ENCODE assay signal across 14 cellular contexts in genomic region chr4:134078230-134078914, GRCh38.
DNase-seq lines count a peak whose midpoint lies in the region; ATAC-seq and TF ChIP-seq lines count a peak whose summit lies in the region.
"Had no signal": no experiment of that assay in that cellular context is flagged by ENCODE, and none has a peak within 500 bp of the region (broad histone marks: within the 10 kb centered on the region; RNA-seq: fewer than 3 reads in every experiment).

No MANE protein-coding gene starts in this region.

- CTCF ChIA-PET in PC-9 (lab: Charles Lee): interaction anchor here (0.6 kb wide), 1 partner anchor 38 kb away, joined by 7 read pairs; no protein-coding TSS in a partner anchor
- CTCF ChIA-PET in CD4-positive, alpha-beta T cell (lab: Charles Lee): no interaction called here

- intact Hi-C loops in PC-9 (cut with micrococcal nuclease; ENCODE audit: unreplicated experiment): no loop called here
- intact Hi-C loops in CD4-positive, alpha-beta T cell (cut with DNase I, micrococcal nuclease): no loop called here

- H3K4me3 ChIP-seq in PC-9: no peak overlapping the region; the same call in 1 of the 2 replicates

- no peaks in the 10 kb centered on the region for H3K4me1 ChIP-seq in PC-9 (replicated peaks; ENCODE audit: insufficient read depth)

- no peak for TF ChIP-seq CTCF in PC-9 (conservative IDR thresholded peaks at IDR 0.05)
- TF ChIP-seq CTCF in CD4-positive, alpha-beta T cell (IDR thresholded peaks at IDR 0.05): no peak

- no peaks in the 10 kb centered on the region for H3K79me2 ChIP-seq in PC-9 (ENCODE audit: low read depth)

- POLR2A ChIA-PET in PC-9 (lab: Charles Lee; ENCODE audit: unreplicated experiment): no interaction called here
- POLR2A ChIA-PET in CD4-positive, alpha-beta T cell (lab: Charles Lee): no interaction called here

- 0 out of 2 replicates have a peak overlapping the region, but pooled peaks have one; percentile 47 for H3K4me2 ChIP-seq in PC-9

- no peaks in the 10 kb centered on the region for H3K9me3 ChIP-seq in PC-9 (ENCODE audit: insufficient read depth, low read depth)
- H3K9me3 ChIP-seq in CD4-positive, alpha-beta T cell (ENCODE audit: control insufficient read depth, low read length): no peaks in the 10 kb centered on the region

- no TSS peak for BruUV-seq in PC-9 (replicated peaks; lab: Mats Ljungman, UMichigan)

- H3K9me2 ChIP-seq in PC-9 (ENCODE audit: insufficient read depth): no peaks in the 10 kb centered on the region; the same call in 1 of the 2 replicates

- no peak overlapping the region for H3K27ac Mint-ChIP-seq in CD4-positive, alpha-beta T cell
- H3K27ac Mint-ChIP-seq: activated T-helper 1 cell treated with anti-CD3 and anti-CD28 coated beads, Interleukin-12 subunit alpha, Interleukin-12 subunit beta, Interleukin-2, Interleukin-4 antibody, amounts not matched to agents 30 ng/mL and 10 ng/mL and 1 ng/mL, durations not matched to agents 14 hours and 24 hours and 36 hours; IgD-negative memory B cell; progenitor cell of endocrine pancreas; stimulated activated effector memory CD8-positive, alpha-beta T cell treated with anti-CD3 and anti-CD28 coated beads, Interleukin-12 subunit alpha, Interleukin-12 subunit beta, amount 100 ng/mL, for 72 hours; T-cell had no signal

- no peak overlapping the region for H3K27ac ChIP-seq in PC-9
- no peak overlapping the region for H3K27ac ChIP-seq in CD4-positive, alpha-beta T cell (ENCODE audit: low read depth, low read length)

- H4K20me1 ChIP-seq in PC-9 (ENCODE audit: insufficient read depth): no peaks in the 10 kb centered on the region

- H3F3A ChIP-seq in PC-9 (ENCODE audit: insufficient read depth, low read depth): no peaks in the 10 kb centered on the region

- DNase-seq in PC-9: no peak
- DNase-seq in stimulated activated CD8-positive, alpha-beta memory T cell treated with anti-CD3 and anti-CD28 coated beads, Interleukin-4, amount 100 ng/mL, for 48 hours: no peak
- no peak for DNase-seq in nucleus accumbens (lab: John Stamatoyannopoulos, UW)
- no peak for DNase-seq in CD4-positive, alpha-beta T cell
- DNase-seq: kidney, T-cell had no signal

- ATAC-seq in GM18499 (IDR thresholded peaks at IDR 0.05; ENCODE audit: insufficient read depth, unreplicated experiment): peak; percentile 70
- peak; percentile 90 for ATAC-seq in GM21390 (IDR thresholded peaks at IDR 0.05; ENCODE audit: unreplicated experiment)
- peak; percentile 75 for ATAC-seq in HG03135 (IDR thresholded peaks at IDR 0.05; ENCODE audit: unreplicated experiment)
- ATAC-seq in GM21447 (IDR thresholded peaks at IDR 0.05; ENCODE audit: unreplicated experiment): no peak
- ATAC-seq in CD4-positive, alpha-beta T cell (ENCODE audit: poor library complexity): no peak
- ATAC-seq: stimulated activated effector memory CD8-positive, alpha-beta T cell treated with anti-CD3 and anti-CD28 coated beads, Interleukin-12 subunit alpha, Interleukin-12 subunit beta, amount 100 ng/mL, for 72 hours; T-cell had no signal

- H2AFZ ChIP-seq in PC-9: no peak overlapping the region

- no peaks in the 10 kb centered on the region for H3K4me1 Mint-ChIP-seq in CD4-positive, alpha-beta T cell (ENCODE audit: low read depth)
- H3K4me1 Mint-ChIP-seq: stimulated activated effector memory CD8-positive, alpha-beta T cell treated with anti-CD3 and anti-CD28 coated beads, Interleukin-12 subunit alpha, Interleukin-12 subunit beta, amount 100 ng/mL, for 72 hours; T-cell had no signal

- no peaks in the 10 kb centered on the region for H3K36me3 Mint-ChIP-seq in CD4-positive, alpha-beta T cell (ENCODE audit: low read depth)
- H3K36me3 Mint-ChIP-seq: IgD-negative memory B cell; stimulated activated effector memory CD8-positive, alpha-beta T cell treated with anti-CD3 and anti-CD28 coated beads, Interleukin-12 subunit alpha, Interleukin-12 subunit beta, amount 100 ng/mL, for 72 hours; T-cell had no signal

- H3K36me3 ChIP-seq in PC-9 (ENCODE audit: low read depth): no peaks in the 10 kb centered on the region

- H3K27me3 ChIP-seq in PC-9 (ENCODE audit: insufficient read depth, low read depth): no peaks in the 10 kb centered on the region
- H3K27me3 ChIP-seq in CD4-positive, alpha-beta T cell (ENCODE audit: control insufficient read depth, insufficient read depth, low read length): no peaks in the 10 kb centered on the region

- peaks cover 2% of the 10 kb centered on the region for H3K9me3 Mint-ChIP-seq in CD4-positive, alpha-beta T cell

- H3K27me3 Mint-ChIP-seq in CD4-positive, alpha-beta T cell: no peaks in the 10 kb centered on the region
- H3K27me3 Mint-ChIP-seq: IgD-negative memory B cell, progenitor cell of endocrine pancreas, T-cell had no signal

- no peak overlapping the region for H3K4me3 Mint-ChIP-seq in CD4-positive, alpha-beta T cell
- H3K4me3 Mint-ChIP-seq: activated T-helper 1 cell treated with anti-CD3 and anti-CD28 coated beads, Interleukin-12 subunit alpha, Interleukin-12 subunit beta, Interleukin-2, Interleukin-4 antibody, amounts not matched to agents 30 ng/mL and 10 ng/mL and 1 ng/mL, durations not matched to agents 14 hours and 24 hours and 36 hours; IgD-negative memory B cell; stimulated activated effector memory CD8-positive, alpha-beta T cell treated with anti-CD3 and anti-CD28 coated beads, Interleukin-12 subunit alpha, Interleukin-12 subunit beta, amount 100 ng/mL, for 72 hours; T-cell had no signal

Comparison
In these comparisons a context has a peak if more than half of its experiments do, and no peak if none do; other contexts are left out.
1. ATAC-seq: peak in GM18499 (single experiment), GM21390 (single experiment) and HG03135 (single experiment); none in GM21447 (single experiment) and CD4-positive, alpha-beta T cell (single experiment).